ENCODE assay signal across 7 cellular contexts in the genomic region with DNA sequence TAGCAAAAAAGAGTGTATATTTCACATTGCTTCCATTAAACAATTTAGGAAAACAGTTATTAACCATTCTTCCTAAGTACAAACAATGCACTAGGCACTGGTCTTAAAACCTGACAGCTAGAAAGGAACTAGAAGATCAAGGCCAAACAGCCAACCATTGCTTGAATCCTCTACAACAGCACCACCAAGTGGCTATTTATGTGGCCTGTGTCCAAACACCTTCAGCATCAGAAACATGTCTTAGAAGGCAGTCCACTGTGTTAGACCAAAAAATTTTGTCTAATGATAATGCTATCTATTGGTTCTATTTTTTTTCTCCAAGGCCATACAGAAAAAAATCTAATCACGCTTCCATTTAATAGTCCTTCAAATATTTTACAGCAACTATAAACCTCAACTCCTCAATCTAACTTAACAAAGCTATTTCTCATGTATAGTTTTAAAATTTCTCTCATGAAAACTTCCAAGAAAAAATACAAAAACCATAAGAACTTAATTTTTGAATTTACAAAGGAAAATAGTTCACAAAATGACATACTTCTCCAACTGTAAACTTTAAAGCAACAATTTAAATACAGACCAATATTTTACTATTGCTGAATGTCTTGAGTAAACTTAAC. TPM values are rescaled to one million over a fixed set of nuclear protein-coding genes. Genes with fewer than 3 reads are reported as not detected.
DNase-seq lines count a peak whose midpoint lies in the region; ATAC-seq, FAIRE-seq and TF ChIP-seq lines count a peak whose summit lies in the region.

No MANE protein-coding gene starts in this region.

- H3K4me3 ChIP-seq in colonic mucosa: no peak overlapping the region

- TF ChIP-seq CTCF in colonic mucosa (IDR thresholded peaks at IDR 0.05) (peak; percentile 43), nephron (IDR thresholded peaks at IDR 0.05; ENCODE audit: unreplicated experiment in 3 of 3) (peak; percentile 31 to 67 (median 43))

- H3K36me3 ChIP-seq in colonic mucosa: no peaks in the 10 kb centered on the region

- H3K9ac ChIP-seq in colonic mucosa (ENCODE audit: low read depth in 2 of 2, low read length in 2 of 2): no peak overlapping the region

- ATAC-seq in GM19467 (IDR thresholded peaks at IDR 0.05; ENCODE audit: unreplicated experiment): peak; percentile 91
- ATAC-seq in HG03571 (IDR thresholded peaks at IDR 0.05; ENCODE audit: unreplicated experiment): peak; percentile 81

- no peaks in the 10 kb centered on the region for H3K27me3 Mint-ChIP-seq in nephron (ENCODE audit: low read depth)

- no peaks in the 10 kb centered on the region for H3K4me1 ChIP-seq in colonic mucosa

- no peaks in the 10 kb centered on the region for H3K9me3 Mint-ChIP-seq in nephron

- no peak overlapping the region for H3K27ac ChIP-seq in colonic mucosa

- DNase-seq in ELF-1 (ENCODE audit: low read depth, low spot score): peak; percentile 63
- peak; percentile 59 for DNase-seq in NCI-H748 treated with DMSO at 0.1 percent for 48 hours (lab: John Stamatoyannopoulos, UW)
- peak; percentile 22 for DNase-seq in colonic mucosa
- DNase-seq in GM12891 (ENCODE audit: insufficient read length, low spot score): no peak

- intact Hi-C loops in colonic mucosa (cut with DNase I): loop anchor here (10.0 kb wide), 1 partner anchor 118 kb away; no protein-coding TSS in a partner anchor

- H3K27ac Mint-ChIP-seq in nephron: no peak overlapping the region

- H3K27me3 ChIP-seq in colonic mucosa: no peaks in the 10 kb centered on the region

- no peaks in the 10 kb centered on the region for H3K9me3 ChIP-seq in colonic mucosa

- peaks cover 37% of the 10 kb centered on the region for H3K36me3 Mint-ChIP-seq in nephron (ENCODE audit: low read depth)

- no peaks in the 10 kb centered on the region for H3K4me1 Mint-ChIP-seq in nephron

- no peak for TF ChIP-seq POLR2A in GM12891 (IDR thresholded peaks at IDR 0.05; ENCODE audit: low read depth, low read length)

- H3K4me3 Mint-ChIP-seq in nephron: no peak overlapping the region

- no peak for FAIRE-seq in GM12891 (lab: Jason Lieb, UNC)

TF ChIP-seq in GM12891, 5 proteins besides CTCF, POLR2A, EP300 and RAD21:
- TF ChIP-seq POU2F2 (IDR thresholded peaks at IDR 0.05; ENCODE audit: low read depth, low read length): no peak
- TF ChIP-seq PAX5 (IDR thresholded peaks at IDR 0.05; ENCODE audit: insufficient read depth, low read length, severe bottlenecking): no peak
- TF ChIP-seq TAF1 (IDR thresholded peaks at IDR 0.05; ENCODE audit: low read depth, low read length): no peak
- TF ChIP-seq SPI1 (IDR thresholded peaks at IDR 0.05; ENCODE audit: low read depth, low read length): no peak
- TF ChIP-seq POLR2AphosphoS5 (IDR thresholded peaks at IDR 0.05; ENCODE audit: low read depth, low read length): no peak

RNA-seq across cellular contexts. Expression of a gene that starts 36.1 kb away (rescaled TPM):
- total RNA-seq in colonic mucosa: 10 to 100 TPM; 28.8 to 38.0 TPM
- polyA plus RNA-seq in GM12891 (2012; ENCODE audit: low read depth, missing spikeins): 12.5 TPM
